In the genomic region with DNA sequence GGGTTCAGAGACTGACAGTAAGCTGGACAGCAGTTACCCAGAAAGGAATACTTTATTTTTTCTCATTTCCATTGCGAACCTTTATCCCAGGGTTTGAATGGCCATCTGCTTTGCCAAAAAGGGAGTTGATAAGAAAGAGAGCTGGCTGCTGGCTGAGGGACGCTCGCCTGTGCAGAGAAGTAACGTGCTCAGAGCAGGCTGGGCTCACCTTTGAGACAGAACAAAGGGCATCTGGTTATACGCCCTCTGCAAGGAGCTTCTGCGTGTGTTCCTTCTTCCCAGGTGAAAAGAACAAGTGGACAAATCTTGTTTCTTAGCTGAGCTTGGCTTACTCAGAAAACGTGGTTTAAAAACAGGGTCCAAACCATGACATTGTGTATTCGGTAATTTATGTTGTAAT, we compare ENCODE assay signal across 15 cellular contexts. TPM values are rescaled to one million over a fixed set of nuclear protein-coding genes. Genes with fewer than 3 reads are reported as not detected.
A peak's percentile ranks its signal among the peaks of the same experiment; 100 is the strongest.
DNase-seq lines count a peak whose midpoint lies in the region; ATAC-seq and TF ChIP-seq lines count a peak whose summit lies in the region.
"Had no signal": no experiment of that assay in that cellular context is flagged by ENCODE, and none has a peak within 500 bp of the region (broad histone marks: within the 10 kb centered on the region; RNA-seq: fewer than 3 reads in every experiment).

No MANE protein-coding gene starts in this region.

- no peaks in the 10 kb centered on the region for H3K27me3 ChIP-seq in duodenal mucosa (ENCODE audit: control insufficient read depth in 1 of 2, insufficient read depth in 2 of 2, low read length in 2 of 2)
- no peaks in the 10 kb centered on the region for H3K27me3 ChIP-seq in stomach smooth muscle (ENCODE audit: control insufficient read depth in 1 of 2, insufficient read depth in 2 of 2, low read length in 2 of 2)

- H3K36me3 ChIP-seq in duodenal mucosa (ENCODE audit: control insufficient read depth in 1 of 2, insufficient read depth in 2 of 2, low read length in 2 of 2) (peaks cover 8 to 16% of the 10 kb centered on the region in 2 donors), mucosa of descending colon (ENCODE audit: low read depth) (no peaks in the 10 kb centered on the region), stomach smooth muscle (ENCODE audit: control insufficient read depth in 2 of 2, insufficient read depth in 2 of 2, low read length in 2 of 2) (peaks cover 13% of the 10 kb centered on the region in 2 donors)

- no peak overlapping the region for H3K9ac ChIP-seq in duodenal mucosa (ENCODE audit: low read depth in 1 of 2, low read length in 2 of 2)
- H3K9ac ChIP-seq in stomach smooth muscle (ENCODE audit: low read length in 2 of 2) = no peak overlapping the region

- no peak for DNase-seq in left ventricle myocardium superior
- no peak for DNase-seq in Right ventricle myocardium inferior (ENCODE audit: missing footprints)
- peak in 2 of 3 donors; percentile 50 to 57 for DNase-seq in mucosa of descending colon
- no peak for DNase-seq in activated effector memory CD4-positive, alpha-beta T cell treated with Interleukin-2 at 50 U/mL for 16 hours
- DNase-seq in kidney glomerular epithelial cell (lab: John Stamatoyannopoulos, UW) = no peak
- DNase-seq: CD8-positive, alpha-beta T cell; COR-L47; DMS153; DND-41; GDM1; H7 had no signal

- H3K4me1 ChIP-seq in duodenal mucosa (ENCODE audit: control insufficient read depth in 1 of 2, insufficient read depth in 2 of 2, low read length in 2 of 2) = peaks cover 17 to 43% of the 10 kb centered on the region in 2 donors
- H3K4me1 ChIP-seq in mucosa of descending colon (ENCODE audit: low read depth) = peaks cover 9% of the 10 kb centered on the region
- peaks cover 58% of the 10 kb centered on the region for H3K4me1 ChIP-seq in stomach smooth muscle (ENCODE audit: control insufficient read depth, insufficient read depth, low read length)

- ATAC-seq in left ventricle myocardium superior (peak; percentile 49), Right ventricle myocardium inferior (no peak), mucosa of descending colon (peak; percentile 84), SK-N-SH treated with all-trans-retinoic acid at 6 μM for 48 hours (no peak)
- ATAC-seq: CD8-positive, alpha-beta T cell had no signal

- H3K27ac ChIP-seq in duodenal mucosa (ENCODE audit: low read depth, low read length) (peak overlapping the region; percentile 21), stomach smooth muscle (ENCODE audit: low read length) (peak overlapping the region; percentile 99)
- H3K27ac ChIP-seq: 22Rv1 had no signal

- intact Hi-C loops in left ventricle myocardium superior (cut with micrococcal nuclease) (no loop called here), Right ventricle myocardium inferior (cut with DNase I) (no loop called here), mucosa of descending colon (cut with DNase I, micrococcal nuclease) (no loop called here)

- TF ChIP-seq CTCF in mucosa of descending colon (IDR thresholded peaks at IDR 0.05) = no peak

- no peaks in the 10 kb centered on the region for H3K9me3 ChIP-seq in duodenal mucosa (ENCODE audit: control insufficient read depth in 1 of 2, low read length in 2 of 2)
- H3K9me3 ChIP-seq in mucosa of descending colon = no peaks in the 10 kb centered on the region
- no peaks in the 10 kb centered on the region for H3K9me3 ChIP-seq in stomach smooth muscle (ENCODE audit: control insufficient read depth in 2 of 2, low read length in 2 of 2)

- H3K4me3 ChIP-seq in duodenal mucosa (ENCODE audit: low read depth in 1 of 2, low read length in 2 of 2) = peak overlapping the region in 1 of 2 donors; percentile 5
- H3K4me3 ChIP-seq in mucosa of descending colon = no peak overlapping the region
- no peak overlapping the region for H3K4me3 ChIP-seq in stomach smooth muscle (ENCODE audit: low read length in 2 of 2)

TF ChIP-seq in SK-N-SH treated with all-trans-retinoic acid at 6 μM for 48 hours, 23 proteins besides CTCF, POLR2A, EP300 and RAD21:
- TF ChIP-seq CSDC2 (CRISPR knock-in tag; IDR thresholded peaks at IDR 0.05) (no peak), TSHZ2 (CRISPR knock-in tag; IDR thresholded peaks at IDR 0.05) (no peak), ESRRG (CRISPR knock-in tag; IDR thresholded peaks at IDR 0.05) (no peak), OSR1 (CRISPR knock-in tag; IDR thresholded peaks at IDR 0.05) (no peak), PPARA (CRISPR knock-in tag; IDR thresholded peaks at IDR 0.05; ENCODE audit: borderline replicate concordance) (no peak), ZFP3 (CRISPR knock-in tag; IDR thresholded peaks at IDR 0.05) (no peak)

RNA-seq across cellular contexts. Expression of gene EFNB2, which starts 47.4 kb away (rescaled TPM):
- 9.2 TPM for total RNA-seq in left ventricle myocardium superior
- total RNA-seq in Right ventricle myocardium inferior = 9.6 TPM
- total RNA-seq in mucosa of descending colon = 10 to 100 TPM; 48.8 to 92.6 (median 82.3) TPM

Comparison
In these comparisons a context has a peak if more than half of its experiments do, and no peak if none do; other contexts are left out.
1. ATAC-seq: peak in left ventricle myocardium superior (single experiment) and mucosa of descending colon (single experiment); none in Right ventricle myocardium inferior (single experiment) and SK-N-SH treated with all-trans-retinoic acid at 6 μM for 48 hours (single experiment).
2. DNase-seq: peak in mucosa of descending colon (2 of 3); none in left ventricle myocardium superior (single experiment), Right ventricle myocardium inferior (single experiment), activated effector memory CD4-positive, alpha-beta T cell treated with Interleukin-2 at 50 U/mL for 16 hours (single experiment) and kidney glomerular epithelial cell (single experiment).